10 cellular contexts compared by ENCODE assay signal in genomic region chr2:174753038-174753633, GRCh38. TPM values are rescaled to one million over a fixed set of nuclear protein-coding genes. Genes with fewer than 3 reads are reported as not detected.
DNase-seq lines count a peak whose midpoint lies in the region; ATAC-seq and TF ChIP-seq lines count a peak whose summit lies in the region.
"Had no signal": no experiment of that assay in that cellular context is flagged by ENCODE, and none has a peak within 500 bp of the region (broad histone marks: within the 10 kb centered on the region; RNA-seq: fewer than 3 reads in every experiment).

No MANE protein-coding gene starts in this region.

- no peak overlapping the region for H3K4me3 ChIP-seq in gastrocnemius medialis
- H3K4me3 ChIP-seq: transverse colon had no signal

- H3K27ac Mint-ChIP-seq in activated T-helper 17 cell treated with anti-CD3 and anti-CD28 coated beads, Interleukin-2, amount 50 U/mL, for 72 hours, result peak overlapping the region; percentile 96
- H3K27ac Mint-ChIP-seq in stimulated activated naive CD8-positive, alpha-beta T cell treated with anti-CD3 and anti-CD28 coated beads, Interleukin-15, amount 100 ng/mL, for 72 hours, result peak overlapping the region in 1 of 2 donors; percentile 96
- no peak overlapping the region for H3K27ac Mint-ChIP-seq in HFFc6

- TF ChIP-seq CTCF in HFFc6 (IDR thresholded peaks at IDR 0.05) (no peak), gastrocnemius medialis (IDR thresholded peaks at IDR 0.05 in 4 of 5, conservative IDR thresholded peaks at IDR 0.05 in 1 of 5) (no peak)

- H3K27ac ChIP-seq in gastrocnemius medialis, result no peak overlapping the region
- H3K27ac ChIP-seq: C4-2B, transverse colon had no signal

- H3K9me3 Mint-ChIP-seq in activated T-helper 17 cell treated with anti-CD3 and anti-CD28 coated beads, Interleukin-2, amount 50 U/mL, for 72 hours, result no peaks in the 10 kb centered on the region
- H3K9me3 Mint-ChIP-seq in stimulated activated naive CD8-positive, alpha-beta T cell treated with anti-CD3 and anti-CD28 coated beads, Interleukin-15, amount 100 ng/mL, for 72 hours, result no peaks in the 10 kb centered on the region
- H3K9me3 Mint-ChIP-seq in HFFc6, result no peaks in the 10 kb centered on the region

- no peaks in the 10 kb centered on the region for H3K27me3 ChIP-seq in gastrocnemius medialis
- H3K27me3 ChIP-seq: transverse colon had no signal

- in situ Hi-C loops in gastrocnemius medialis (cut with MboI; ENCODE audit: low sequenced_read_pairs in 4 of 4), result no loop called here

- H3K4me1 ChIP-seq in gastrocnemius medialis, result peaks cover 0 to 9% of the 10 kb centered on the region in 2 donors
- H3K4me1 ChIP-seq: transverse colon had no signal

- ATAC-seq in HG03378 (IDR thresholded peaks at IDR 0.05; ENCODE audit: unreplicated experiment) (peak; percentile 31), gastrocnemius medialis (no peak)
- ATAC-seq in activated T-helper 17 cell treated with anti-CD3 and anti-CD28 coated beads, Interleukin-2, amount 50 U/mL, for 72 hours (replicated peaks), result peak; percentile 55
- peak; percentile 76 for ATAC-seq in stimulated activated naive CD8-positive, alpha-beta T cell treated with anti-CD3 and anti-CD28 coated beads, Interleukin-15, amount 100 ng/mL, for 72 hours

- TF ChIP-seq POLR2A in gastrocnemius medialis (IDR thresholded peaks at IDR 0.05), result no peak

- peak; percentile 13 for DNase-seq in stimulated activated CD8-positive, alpha-beta memory T cell treated with anti-CD3 and anti-CD28 coated beads, Interleukin-12 subunit alpha, Interleukin-12 subunit beta, amount 100 ng/mL, for 4 hours (ENCODE audit: low read depth)
- no peak for DNase-seq in stimulated activated CD8-positive, alpha-beta memory T cell treated with anti-CD3 and anti-CD28 coated beads, Interleukin-4, amount 100 ng/mL, for 48 hours
- DNase-seq in stimulated activated naive CD8-positive, alpha-beta T cell treated with anti-CD3 and anti-CD28 coated beads, Interleukin-15, amount 100 ng/mL, for 72 hours, result peak in 1 of 2 donors; percentile 38
- no peak for DNase-seq in HFFc6
- DNase-seq in NCI-H1105 (lab: John Stamatoyannopoulos, UW), result no peak
- DNase-seq in gastrocnemius medialis, result no peak
- DNase-seq: transverse colon had no signal

- H3K9me3 ChIP-seq in gastrocnemius medialis, result no peaks in the 10 kb centered on the region
- H3K9me3 ChIP-seq: transverse colon had no signal

- H3K36me3 Mint-ChIP-seq in activated T-helper 17 cell treated with anti-CD3 and anti-CD28 coated beads, Interleukin-2, amount 50 U/mL, for 72 hours (ENCODE audit: low read depth), result peaks cover 6% of the 10 kb centered on the region
- H3K36me3 Mint-ChIP-seq in HFFc6 (ENCODE audit: low read depth), result no peaks in the 10 kb centered on the region

- H3K4me3 Mint-ChIP-seq in activated T-helper 17 cell treated with anti-CD3 and anti-CD28 coated beads, Interleukin-2, amount 50 U/mL, for 72 hours, result peak overlapping the region; percentile 74
- peak overlapping the region in 1 of 2 donors; percentile 72 for H3K4me3 Mint-ChIP-seq in stimulated activated naive CD8-positive, alpha-beta T cell treated with anti-CD3 and anti-CD28 coated beads, Interleukin-15, amount 100 ng/mL, for 72 hours
- no peak overlapping the region for H3K4me3 Mint-ChIP-seq in HFFc6

- intact Hi-C loops in gastrocnemius medialis (cut with DNase I; ENCODE audit: low total_unique reads), result no loop called here

- H3K36me3 ChIP-seq in gastrocnemius medialis, result peaks cover 0 to 67% of the 10 kb centered on the region in 2 donors
- H3K36me3 ChIP-seq: transverse colon had no signal

- H3K4me1 Mint-ChIP-seq in activated T-helper 17 cell treated with anti-CD3 and anti-CD28 coated beads, Interleukin-2, amount 50 U/mL, for 72 hours, result peaks cover 27% of the 10 kb centered on the region
- H3K4me1 Mint-ChIP-seq in stimulated activated naive CD8-positive, alpha-beta T cell treated with anti-CD3 and anti-CD28 coated beads, Interleukin-15, amount 100 ng/mL, for 72 hours, result peaks cover 47% of the 10 kb centered on the region
- H3K4me1 Mint-ChIP-seq in HFFc6 (ENCODE audit: low read depth), result peaks cover 24% of the 10 kb centered on the region

- no peaks in the 10 kb centered on the region for H3K27me3 Mint-ChIP-seq in activated T-helper 17 cell treated with anti-CD3 and anti-CD28 coated beads, Interleukin-2, amount 50 U/mL, for 72 hours
- no peaks in the 10 kb centered on the region for H3K27me3 Mint-ChIP-seq in stimulated activated naive CD8-positive, alpha-beta T cell treated with anti-CD3 and anti-CD28 coated beads, Interleukin-15, amount 100 ng/mL, for 72 hours
- no peaks in the 10 kb centered on the region for H3K27me3 Mint-ChIP-seq in HFFc6 (ENCODE audit: insufficient read depth)

RNA-seq across cellular contexts. Expression of gene CHRNA1, which starts 11.1 kb away (rescaled TPM):
- under 1 TPM in 1 of 2 donors, not detected in 1; 0.13 TPM for total RNA-seq in activated T-helper 17 cell treated with anti-CD3 and anti-CD28 coated beads, Interleukin-2, amount 50 U/mL, for 72 hours
- under 1 TPM in 1 of 6 experiments, not detected in 5; 0.14 TPM for total RNA-seq in HFFc6 (2021; fragmentation: NEBNext Ultra II Directional; extraction: Animal tissue kit (Norgen Biotek cat#: 25700))
- total RNA-seq in gastrocnemius medialis, result 100 to 1,000 TPM in 2 of 4 donors, 10 to 100 TPM in 2; 84.6 to 306 (median 185) TPM

Comparison
In these comparisons a context has a peak if more than half of its experiments do, and no peak if none do; other contexts are left out.
1. ATAC-seq: peak in HG03378 (single experiment), activated T-helper 17 cell treated with anti-CD3 and anti-CD28 coated beads, Interleukin-2, amount 50 U/mL, for 72 hours (single experiment) and stimulated activated naive CD8-positive, alpha-beta T cell treated with anti-CD3 and anti-CD28 coated beads, Interleukin-15, amount 100 ng/mL, for 72 hours (single experiment); none in gastrocnemius medialis (0 of 2).
2. RNA of gene CHRNA1, which starts 11.1 kb away (total RNA-seq): 84.6 to 306 TPM in gastrocnemius medialis; 0.13 TPM in activated T-helper 17 cell treated with anti-CD3 and anti-CD28 coated beads, Interleukin-2, amount 50 U/mL, for 72 hours and 0.14 TPM in HFFc6; every median in the first group is over 10 times any median in the second.